ENCODE assay signal across 1 cellular context in the genomic region with DNA sequence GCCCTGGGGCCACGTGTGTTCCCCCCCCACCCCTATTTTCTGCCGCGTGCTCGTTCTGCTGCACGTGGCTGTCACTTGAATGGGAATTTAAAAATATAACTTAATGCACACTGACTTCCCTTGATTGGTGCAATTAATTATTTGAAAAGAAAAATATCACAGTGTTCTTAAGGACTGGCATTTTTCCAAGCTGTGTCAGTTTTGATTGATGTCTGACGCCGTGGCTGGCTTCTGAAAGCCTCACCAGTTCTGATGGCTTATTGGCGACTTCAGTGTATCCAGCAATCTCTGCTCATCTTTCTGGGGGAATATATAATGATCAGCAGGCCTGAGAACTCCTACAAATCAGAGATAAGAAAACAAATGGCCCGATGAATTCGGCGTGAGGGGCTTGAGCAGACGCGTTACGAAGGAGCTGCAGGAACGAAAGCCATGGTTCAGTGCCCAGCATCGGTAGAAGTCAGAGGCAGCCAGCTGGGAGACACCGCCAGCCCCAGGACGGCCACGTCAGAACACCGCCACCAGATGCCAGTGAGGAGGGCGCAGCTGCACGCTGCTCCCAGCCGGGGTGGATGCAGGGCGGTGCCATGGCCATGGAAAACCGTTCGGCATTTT.
TF ChIP-seq lines count a peak whose summit lies in the region.

No MANE protein-coding gene starts in this region.

TF ChIP-seq in SK-N-SH, 30 proteins besides CTCF, POLR2A, EP300 and RAD21 (continued from another document):
- no peak for TF ChIP-seq TEAD4 (IDR thresholded peaks at IDR 0.05; ENCODE audit: borderline replicate concordance, insufficient read depth)
